Comparison of ENCODE assay signal across 1 cellular context in genomic region chr10:102230264-102230860, GRCh38.
A peak's percentile ranks its signal among the peaks of the same experiment; 100 is the strongest.
TF ChIP-seq lines count a peak whose summit lies in the region.

No MANE protein-coding gene starts in this region.

TF ChIP-seq in Ishikawa, 13 proteins besides CTCF, POLR2A, EP300 and RAD21 (continued from another document):
- TF ChIP-seq NFIC (IDR thresholded peaks at IDR 0.05) (peak; percentile 92), MAX (IDR thresholded peaks at IDR 0.05) (no peak), EGR1 (IDR thresholded peaks at IDR 0.05) (peak; percentile 81)
TF ChIP-seq in Ishikawa: peak in this region for 9.
